ENCODE assay signal across 8 cellular contexts in genomic region chr2:205210494-205210893, GRCh38.
"Had no signal": no experiment of that assay in that cellular context is flagged by ENCODE, and none has a peak within 500 bp of the region (broad histone marks: within the 10 kb centered on the region; RNA-seq: fewer than 3 reads in every experiment).

No MANE protein-coding gene starts in this region.

- ATAC-seq: GM12878 had no signal

- FAIRE-seq: G401.6, GM12878, GM12891, GM12892, GM18507, GM19239 had no signal

- DNase-seq: GDM1, GF-D8 had no signal

- H3K4me3 ChIP-seq: GM12878 had no signal
